ENCODE assay signal across 15 cellular contexts in the genomic region with DNA sequence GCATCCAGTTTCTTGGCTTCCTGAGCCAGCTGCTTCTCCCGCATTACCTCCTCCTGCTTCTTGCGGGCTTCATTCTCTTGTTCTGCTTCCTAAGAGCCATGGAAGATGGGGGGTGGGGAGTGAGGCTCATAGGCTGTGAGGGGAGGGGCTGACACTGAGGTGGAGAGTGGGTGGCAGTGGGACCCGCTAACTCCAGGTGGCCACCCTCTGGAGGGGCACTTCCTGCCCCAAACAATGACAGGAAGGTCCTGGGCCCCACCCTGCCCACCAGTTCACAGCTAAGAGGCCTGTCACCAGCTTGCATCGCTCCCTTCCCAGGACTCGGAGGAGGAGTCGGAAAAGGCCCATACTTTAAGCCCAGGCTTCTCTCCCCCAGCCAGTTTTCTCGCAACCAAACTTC. TPM values are rescaled to one million over a fixed set of nuclear protein-coding genes. Genes with fewer than 3 reads are reported as not detected.
DNase-seq lines count a peak whose midpoint lies in the region; ATAC-seq and TF ChIP-seq lines count a peak whose summit lies in the region.
"Had no signal": no experiment of that assay in that cellular context is flagged by ENCODE, and none has a peak within 500 bp of the region (broad histone marks: within the 10 kb centered on the region; RNA-seq: fewer than 3 reads in every experiment).

No MANE protein-coding gene starts in this region.

- peaks cover 17% of the 10 kb centered on the region for H3K4me1 Mint-ChIP-seq in GM23338
- peaks cover 35 to 49% (median 37%) of the 10 kb centered on the region in 3 donors for H3K4me1 Mint-ChIP-seq in T-cell
- H3K4me1 Mint-ChIP-seq in stimulated activated effector memory CD8-positive, alpha-beta T cell treated with anti-CD3 and anti-CD28 coated beads, Interleukin-12 subunit alpha, Interleukin-12 subunit beta, amount 100 ng/mL, for 72 hours = peaks cover 39% of the 10 kb centered on the region

- BruUV-seq in OCI-LY7 (replicated peaks; lab: Mats Ljungman, UMichigan) = no TSS peak

- peaks cover 22% of the 10 kb centered on the region for H3K27me3 Mint-ChIP-seq in GM23338 (ENCODE audit: insufficient read depth, low read depth, poor library complexity)
- no peaks in the 10 kb centered on the region for H3K27me3 Mint-ChIP-seq in T-cell

- H3K27me3 ChIP-seq in GM23338 (ENCODE audit: insufficient read depth) (no peaks in the 10 kb centered on the region), right atrium auricular region (no peaks in the 10 kb centered on the region)
- H3K27me3 ChIP-seq: cardiac muscle cell, esophagus squamous epithelium had no signal

- H3K4me1 ChIP-seq in GM23338 (ENCODE audit: insufficient read depth) = no peaks in the 10 kb centered on the region
- peaks cover 0 to 47% of the 10 kb centered on the region in 2 donors for H3K4me1 ChIP-seq in right atrium auricular region
- H3K4me1 ChIP-seq in OCI-LY7 (ENCODE audit: insufficient read depth, low read length, poor library complexity, severe bottlenecking) = peaks cover 19% of the 10 kb centered on the region

- H3F3A ChIP-seq in GM23338 (replicated peaks; ENCODE audit: low read depth) = no peaks in the 10 kb centered on the region

- H3K4me3 ChIP-seq in GM23338 (no peak overlapping the region), right atrium auricular region (no peak overlapping the region), OCI-LY7 (ENCODE audit: low read depth, low read length, poor library complexity, severe bottlenecking) (no peak overlapping the region)
- H3K4me3 ChIP-seq: cardiac muscle cell, esophagus squamous epithelium had no signal

- peaks cover 9% of the 10 kb centered on the region for H3K36me3 ChIP-seq in GM23338 (ENCODE audit: insufficient read depth)
- peaks cover 69% of the 10 kb centered on the region for H3K36me3 ChIP-seq in right atrium auricular region
- peaks cover 48% of the 10 kb centered on the region for H3K36me3 ChIP-seq in OCI-LY7 (ENCODE audit: insufficient read depth, low read length)

- H3K4me3 Mint-ChIP-seq in GM23338 (no peak overlapping the region), T-cell (no peak overlapping the region)
- no peak overlapping the region for H3K4me3 Mint-ChIP-seq in stimulated activated effector memory CD8-positive, alpha-beta T cell treated with anti-CD3 and anti-CD28 coated beads, Interleukin-12 subunit alpha, Interleukin-12 subunit beta, amount 100 ng/mL, for 72 hours

- POLR2A ChIA-PET in T-cell (lab: Charles Lee) = no interaction called here
- POLR2A ChIA-PET in OCI-LY7 (lab: Charles Lee) = interaction anchor here (0.6 to 2.0 kb wide), 4 partner anchors 56 to 926 kb away, joined by 3 to 7 read pairs (median 4); no protein-coding TSS in a partner anchor

- no peaks in the 10 kb centered on the region for H3K9me3 ChIP-seq in right atrium auricular region
- no peaks in the 10 kb centered on the region for H3K9me3 ChIP-seq in OCI-LY7 (ENCODE audit: low read length)
- H3K9me3 ChIP-seq: esophagus squamous epithelium had no signal

- H3K9me3 Mint-ChIP-seq in GM23338 (no peaks in the 10 kb centered on the region), T-cell (no peaks in the 10 kb centered on the region)
- no peaks in the 10 kb centered on the region for H3K9me3 Mint-ChIP-seq in stimulated activated effector memory CD8-positive, alpha-beta T cell treated with anti-CD3 and anti-CD28 coated beads, Interleukin-12 subunit alpha, Interleukin-12 subunit beta, amount 100 ng/mL, for 72 hours

- no peak overlapping the region for H3K27ac ChIP-seq in GM23338 (ENCODE audit: low read depth)
- H3K27ac ChIP-seq in right atrium auricular region = peak overlapping the region; percentile 26 to 60
- H3K27ac ChIP-seq in OCI-LY7 (ENCODE audit: low read depth, low read length, poor library complexity, severe bottlenecking) = no peak overlapping the region
- H3K27ac ChIP-seq: cardiac muscle cell, HL-60 had no signal

- H3K9me2 ChIP-seq in GM23338 (ENCODE audit: insufficient read depth) (no peaks in the 10 kb centered on the region), OCI-LY7 (ENCODE audit: insufficient read depth, low read length) (no peaks in the 10 kb centered on the region)

- H3K36me3 Mint-ChIP-seq in GM23338 (ENCODE audit: low read depth) (peaks cover 74% of the 10 kb centered on the region), T-cell (peaks cover 29% of the 10 kb centered on the region)
- H3K36me3 Mint-ChIP-seq in stimulated activated effector memory CD8-positive, alpha-beta T cell treated with anti-CD3 and anti-CD28 coated beads, Interleukin-12 subunit alpha, Interleukin-12 subunit beta, amount 100 ng/mL, for 72 hours = peaks cover 89% of the 10 kb centered on the region

- intact Hi-C loops in OCI-LY7 (cut with micrococcal nuclease; ENCODE audit: unreplicated experiment) = no loop called here

- peaks cover 5% of the 10 kb centered on the region; the same call in 1 of the 2 replicates for H4K20me1 ChIP-seq in GM23338 (replicated peaks; ENCODE audit: insufficient read depth)
- no peaks in the 10 kb centered on the region for H4K20me1 ChIP-seq in OCI-LY7 (ENCODE audit: insufficient read depth, low read length)

- H3K4me2 ChIP-seq in GM23338 (no peak overlapping the region), OCI-LY7 (ENCODE audit: low read length) (no peak overlapping the region)

- CTCF ChIA-PET in T-cell (lab: Charles Lee) = interaction anchor here in 1 of 2 donors (1.1 to 6.4 kb wide), 2 partner anchors 23 to 59 kb away, joined by 3 to 100 read pairs; partner anchors contain the start of gene FMNL3
- CTCF ChIA-PET in OCI-LY7 (lab: Charles Lee; ENCODE audit: unreplicated experiment) = no interaction called here

- ATAC-seq in GM23338 (no peak), T-cell (replicated peaks in 1 of 4) (no peak), HG03378 (IDR thresholded peaks at IDR 0.05; ENCODE audit: unreplicated experiment) (no peak)
- ATAC-seq in stimulated activated effector memory CD8-positive, alpha-beta T cell treated with anti-CD3 and anti-CD28 coated beads, Interleukin-12 subunit alpha, Interleukin-12 subunit beta, amount 100 ng/mL, for 72 hours = no peak
- ATAC-seq: PC-3 had no signal

- H2AFZ ChIP-seq in GM23338 = no peak overlapping the region
- no peak overlapping the region for H2AFZ ChIP-seq in OCI-LY7 (ENCODE audit: low read length)

- no peaks in the 10 kb centered on the region for H3K79me2 ChIP-seq in GM23338 (replicated peaks; ENCODE audit: insufficient read depth)
- H3K79me2 ChIP-seq in OCI-LY7 (ENCODE audit: insufficient read depth, low read depth, low read length) = no peaks in the 10 kb centered on the region

- TF ChIP-seq CTCF in GM23338 (conservative IDR thresholded peaks at IDR 0.05; ENCODE audit: low read depth in 2 of 2) (no peak), right atrium auricular region (IDR thresholded peaks at IDR 0.05) (no peak), OCI-LY7 (conservative IDR thresholded peaks at IDR 0.05; ENCODE audit: low read length) (no peak)

- H3K27ac Mint-ChIP-seq in GM23338 (peak overlapping the region; percentile 54), T-cell (peak overlapping the region; percentile 44 to 63)
- peak overlapping the region; percentile 91 for H3K27ac Mint-ChIP-seq in stimulated activated effector memory CD8-positive, alpha-beta T cell treated with anti-CD3 and anti-CD28 coated beads, Interleukin-12 subunit alpha, Interleukin-12 subunit beta, amount 100 ng/mL, for 72 hours

- no peak for DNase-seq in GM23338 (ENCODE audit: low spot score)
- DNase-seq in T-cell = no peak
- no peak for DNase-seq in right atrium auricular region (ENCODE audit: low spot score)
- no peak for DNase-seq in stimulated activated effector memory CD8-positive, alpha-beta T cell treated with anti-CD3 and anti-CD28 coated beads, Interleukin-12 subunit alpha, Interleukin-12 subunit beta, amount 100 ng/mL, for 72 hours (ENCODE audit: low spot score in 2 of 2)
- DNase-seq in NCI-H1092 (lab: John Stamatoyannopoulos, UW) = no peak
- DNase-seq in OCI-LY7 (ENCODE audit: low spot score) = no peak
- DNase-seq in cerebellar cortex (ENCODE audit: low spot score) = no peak
- DNase-seq: activated CD4-positive, alpha-beta T cell treated with anti-CD3 and anti-CD28 coated beads, Interleukin-2, amount 50 U/mL, for 48 hours; COR-L47; esophagus squamous epithelium; GF-D8; PC-3 had no signal

TF ChIP-seq in GM23338, 12 proteins besides CTCF, POLR2A, EP300 and RAD21 (continues in another document):
- TF ChIP-seq ZNF331 (CRISPR knock-in tag; IDR thresholded peaks at IDR 0.05; ENCODE audit: low read depth) (no peak), EZH2 (IDR thresholded peaks at IDR 0.05; ENCODE audit: low read depth, unreplicated experiment) (no peak), ZNF114 (CRISPR knock-in tag; IDR thresholded peaks at IDR 0.05) (no peak)

RNA-seq across cellular contexts. Expression of gene PRPF40B, which starts 23.9 kb away (rescaled TPM):
- 14.7 and 17.9 TPM in 2 replicates for total RNA-seq in GM23338 (2014; rRNA removed; shearing (Covaris generic))
- 16.7 and 19.0 TPM in 2 replicates for polyA plus RNA-seq in GM23338 (2016; fragmentation: Nextera tagmentation; extraction: Ambion mirVana)
- 10 to 100 TPM in 4 of 5 donors, 1 to 10 TPM in 1; 7.4 to 18.0 (median 16.5) TPM for total RNA-seq in T-cell
- total RNA-seq in right atrium auricular region = 10 to 100 TPM; 14.9 to 16.0 TPM
- 11.3 and 17.0 TPM in 2 replicates for total RNA-seq in OCI-LY7 (2014; rRNA removed; shearing (Covaris generic))
- 25.4 and 26.3 TPM in 2 replicates for total RNA-seq in OCI-LY7 (2022)

RNA-seq across cellular contexts. Expression of gene FAM186B, which starts 41.8 kb away (rescaled TPM):
- 0.08 and 0.38 TPM in 2 replicates for total RNA-seq in GM23338 (2014; rRNA removed; shearing (Covaris generic))
- polyA plus RNA-seq in GM23338 (2016; fragmentation: Nextera tagmentation; extraction: Ambion mirVana) = 0.21 and 0.31 TPM in 2 replicates
- total RNA-seq in T-cell = under 1 TPM in 4 of 5 donors, not detected in 1; 0.32 to 0.65 (median 0.34) TPM
- total RNA-seq in right atrium auricular region = under 1 TPM in 1 of 2 donors, not detected in 1; 0.28 TPM
- 0.21 and 0.60 TPM in 2 replicates for total RNA-seq in OCI-LY7 (2014; rRNA removed; shearing (Covaris generic))
- 2.4 and 2.8 TPM in 2 replicates for total RNA-seq in OCI-LY7 (2022)

RNA-seq across cellular contexts. Expression of gene FMNL3, which starts 59.9 kb away (rescaled TPM):
- total RNA-seq in GM23338 (2014; rRNA removed; shearing (Covaris generic)) = 17.8 and 32.6 TPM in 2 replicates
- 8.7 and 10.5 TPM in 2 replicates for polyA plus RNA-seq in GM23338 (2016; fragmentation: Nextera tagmentation; extraction: Ambion mirVana)
- total RNA-seq in T-cell (10 to 100 TPM; 34.2 to 45.5 (median 41.1) TPM), right atrium auricular region (10 to 100 TPM in 1 of 2 donors, 1 to 10 TPM in 1; 9.0 to 19.7 TPM), OCI-LY7 (2022) (13.8 and 15.6 TPM in 2 replicates)
- total RNA-seq in OCI-LY7 (2014; rRNA removed; shearing (Covaris generic)) = 28.7 and 29.6 TPM in 2 replicates

Comparison
In these comparisons a context has a peak if more than half of its experiments do, and no peak if none do; other contexts are left out.
1. H3K27ac ChIP-seq: peak in right atrium auricular region (2 of 2); none in GM23338 (single experiment) and OCI-LY7 (single experiment).
2. Peak in every context shown above with its lines, with median percentiles within 50 percentile points of each other: H3K27ac Mint-ChIP-seq.